ENCODE assay signal across 22 cellular contexts in genomic region chr1:239456788-239457187, GRCh38.
"Had no signal": no experiment of that assay in that cellular context is flagged by ENCODE, and none has a peak within 500 bp of the region (broad histone marks: within the 10 kb centered on the region; RNA-seq: fewer than 3 reads in every experiment).

No MANE protein-coding gene starts in this region.

- DNase-seq: activated B cell treated with CpG ODN at 0.5 μM for 24 hours; activated CD4-positive, alpha-beta T cell treated with anti-CD3 and anti-CD28 coated beads for 1 hour; activated CD4-positive, alpha-beta T cell treated with anti-CD3 and anti-CD28 coated beads, Interleukin-2, amount 10 ng/mL, durations not matched to agents 24 days and 14 days; activated CD4-positive, alpha-beta T cell treated with anti-CD3 and anti-CD28 coated beads, Interleukin-2, amount 50 U/mL, for 48 hours; activated CD8-positive, alpha-beta memory T cell treated with anti-CD3 and anti-CD28 coated beads, Interleukin-2, amount 10 ng/mL, durations not matched to agents 7 days and 5 days; activated effector memory CD4-positive, alpha-beta T cell treated with Interleukin-2 at 50 U/mL for 16 hours; activated naive CD4-positive, alpha-beta T cell; activated T-cell treated with anti-CD3 and anti-CD28 coated beads, Interleukin-2, amount 50 U/mL, for 24 hours; amygdala; central memory CD4-positive, alpha-beta T cell; KG1; MG63; NCI-H1105; NCI-H187; NCI-H2081; NCI-H446; NCI-H524; PC-9; SIG-M5; T-cell; T-helper 2 cell; T1000 had no signal

- H3K4me3 ChIP-seq: MG63, PC-9 had no signal

- H3K36me3 ChIP-seq: MG63 had no signal

- H3K4me2 ChIP-seq: PC-9 had no signal

- H3K27me3 ChIP-seq: MG63 had no signal

- H3K27ac ChIP-seq: PC-9 had no signal

- H2AFZ ChIP-seq: PC-9 had no signal
